Comparison of ENCODE assay signal across 25 cellular contexts in genomic region chrX:46579250-46579649, GRCh38.
"Had no signal": no experiment of that assay in that cellular context is flagged by ENCODE, and none has a peak within 500 bp of the region (broad histone marks: within the 10 kb centered on the region; RNA-seq: fewer than 3 reads in every experiment).

No MANE protein-coding gene starts in this region.

- H3K9me3 Mint-ChIP-seq: activated naive CD4-positive, alpha-beta T cell treated with anti-CD3 and anti-CD28 coated beads, Interleukin-2, amount 50 U/mL, for 72 hours; activated T-cell treated with anti-CD3 and anti-CD28 coated beads, Interleukin-2, amount 50 U/mL, for 4 hours; central memory CD8-positive, alpha-beta T cell; dendritic cell treated with granulocyte-macrophage colony-stimulating factor and Interleukin-4, amounts not matched to agents 40 ng/mL and 50 ng/mL, for 4 days; natural killer cell; stimulated activated naive B cell treated with anti-CD40 and anti-IgM and Interleukin-4, amounts not matched to agents 10 μg/mL and 1 μg/mL and 100 μg/mL, for 72 hours had no signal

- H3K4me3 ChIP-seq: breast epithelium, esophagus muscularis mucosa, heart right ventricle, lower lobe of right lung, neural progenitor cell, right atrium auricular region, tibial nerve had no signal

- H3K27me3 Mint-ChIP-seq: central memory CD8-positive, alpha-beta T cell; stimulated activated naive B cell treated with anti-CD40 and anti-IgM and Interleukin-4, amounts not matched to agents 10 μg/mL and 1 μg/mL and 100 μg/mL, for 72 hours had no signal

- H2AFZ ChIP-seq: neural progenitor cell had no signal

- DNase-seq: activated CD4-positive, alpha-beta T cell treated with anti-CD3 and anti-CD28 coated beads for 4 hours; activated CD4-positive, alpha-beta T cell treated with anti-CD3 and anti-CD28 coated beads, Interleukin-2, amount 50 U/mL, for 48 hours; activated CD4-positive, CD25-positive, alpha-beta regulatory T cell; activated CD8-positive, alpha-beta memory T cell treated with anti-CD3 and anti-CD28 coated beads, Interleukin-2, amount 50 U/mL, for 48 hours; activated naive CD4-positive, alpha-beta T cell; activated T-cell treated with anti-CD3 and anti-CD28 coated beads, Interleukin-2, amount 50 U/mL, for 4 hours; foreskin keratinocyte; heart right ventricle; lower lobe of right lung; mesenchymal stem cell; natural killer cell; occipital lobe; stimulated activated CD4-positive, alpha-beta T cell treated with anti-CD3 and anti-CD28 coated beads, Interleukin-15, amount 100 ng/mL, for 24 hours; stimulated activated CD4-positive, alpha-beta T cell treated with anti-CD3 and anti-CD28 coated beads, Interleukin-2, amount 100 ng/mL, for 24 hours; stimulated activated naive B cell treated with anti-CD40 and anti-IgM and Interleukin-4, amounts not matched to agents 10 μg/mL and 1 μg/mL and 100 μg/mL, for 72 hours had no signal

- H3K36me3 Mint-ChIP-seq: activated naive CD4-positive, alpha-beta T cell treated with anti-CD3 and anti-CD28 coated beads, Interleukin-2, amount 50 U/mL, for 72 hours; natural killer cell; neural progenitor cell had no signal

- H3K4me2 ChIP-seq: neural progenitor cell had no signal

- H3K4me1 ChIP-seq: breast epithelium had no signal

- H3K9me3 ChIP-seq: esophagus muscularis mucosa, lower lobe of right lung, right atrium auricular region, tibial nerve had no signal

- H3K27me3 ChIP-seq: foreskin keratinocyte, heart right ventricle, right atrium auricular region, tibial nerve had no signal

- H3K36me3 ChIP-seq: breast epithelium, esophagus muscularis mucosa, lower lobe of right lung, neural progenitor cell, right atrium auricular region, tibial nerve had no signal

- H3K9ac ChIP-seq: neural progenitor cell had no signal

- H3K27ac ChIP-seq: breast epithelium, esophagus muscularis mucosa, foreskin keratinocyte, lower lobe of right lung, neural progenitor cell, right atrium auricular region, tibial nerve had no signal

- H3K27ac Mint-ChIP-seq: activated naive CD4-positive, alpha-beta T cell treated with anti-CD3 and anti-CD28 coated beads, Interleukin-2, amount 50 U/mL, for 72 hours; dendritic cell treated with granulocyte-macrophage colony-stimulating factor and Interleukin-4, amounts not matched to agents 40 ng/mL and 50 ng/mL, for 4 days; endodermal cell; natural killer cell; neural progenitor cell; stimulated activated naive B cell treated with anti-CD40 and anti-IgM and Interleukin-4, amounts not matched to agents 10 μg/mL and 1 μg/mL and 100 μg/mL, for 72 hours had no signal

- ATAC-seq: activated naive CD4-positive, alpha-beta T cell treated with anti-CD3 and anti-CD28 coated beads, Interleukin-2, amount 50 U/mL, for 72 hours; activated T-cell treated with anti-CD3 and anti-CD28 coated beads, Interleukin-2, amount 50 U/mL, for 4 hours; foreskin keratinocyte; heart right ventricle; left lobe of liver; lower lobe of right lung; natural killer cell; stimulated activated naive B cell treated with anti-CD40 and anti-IgM and Interleukin-4, amounts not matched to agents 10 μg/mL and 1 μg/mL and 100 μg/mL, for 72 hours had no signal

- H3K4me3 Mint-ChIP-seq: activated T-cell treated with anti-CD3 and anti-CD28 coated beads, Interleukin-2, amount 50 U/mL, for 4 hours; central memory CD8-positive, alpha-beta T cell; dendritic cell treated with granulocyte-macrophage colony-stimulating factor and Interleukin-4, amounts not matched to agents 40 ng/mL and 50 ng/mL, for 4 days; endodermal cell; natural killer cell; neural progenitor cell; stimulated activated naive B cell treated with anti-CD40 and anti-IgM and Interleukin-4, amounts not matched to agents 10 μg/mL and 1 μg/mL and 100 μg/mL, for 72 hours had no signal
